ENCODE assay signal across 8 cellular contexts in the genomic region with DNA sequence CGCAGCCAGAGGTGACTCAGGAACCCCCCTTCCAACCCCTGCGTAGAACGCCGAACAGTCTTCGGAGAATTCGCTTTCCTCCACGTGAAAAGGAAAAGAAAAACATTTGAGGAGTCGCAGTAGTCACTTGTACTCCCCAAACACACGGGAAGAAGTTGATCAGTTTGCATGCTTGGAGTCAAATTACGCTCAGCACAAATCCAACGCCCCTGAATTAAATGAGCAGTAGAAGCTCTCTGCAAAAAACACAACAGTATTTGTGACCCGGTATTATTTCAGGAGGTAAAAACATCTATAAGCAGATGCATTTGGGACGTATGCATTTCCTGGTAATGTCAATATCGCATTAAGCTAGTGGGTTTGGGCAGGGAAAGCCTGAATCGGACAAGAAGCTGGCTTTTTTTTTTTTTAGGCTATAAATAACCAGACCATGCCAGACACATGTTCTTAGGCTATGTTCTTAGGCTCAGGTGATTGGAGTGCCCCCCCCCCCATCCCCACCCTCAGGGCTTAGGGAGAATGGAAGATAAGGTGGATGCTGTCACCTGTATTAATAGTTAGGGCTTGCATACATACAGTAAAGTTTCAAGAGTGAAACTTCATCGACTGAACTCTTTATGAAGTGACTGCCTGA. TPM values are rescaled to one million over a fixed set of nuclear protein-coding genes. Genes with fewer than 3 reads are reported as not detected.
DNase-seq lines count a peak whose midpoint lies in the region; ATAC-seq, FAIRE-seq and TF ChIP-seq lines count a peak whose summit lies in the region.

No MANE protein-coding gene starts in this region.

- H3K27me3 ChIP-seq in GM12878 (replicated peaks in 1 of 2; ENCODE audit: control insufficient read depth in 2 of 2, insufficient read depth in 2 of 2, low read length in 1 of 2) (no peaks in the 10 kb centered on the region), keratinocyte (ENCODE audit: control insufficient read depth, extremely low read depth, insufficient read depth, low read length) (no peaks in the 10 kb centered on the region), stomach (no peaks in the 10 kb centered on the region)

- TF ChIP-seq EP300 in GM12878 (IDR thresholded peaks at IDR 0.05; ENCODE audit: borderline replicate concordance in 1 of 2, control insufficient read depth in 1 of 2, low read depth in 2 of 2, low read length in 2 of 2), result no peak
- no peak for TF ChIP-seq EP300 in stomach (IDR thresholded peaks at IDR 0.05)

- H3K9me1 ChIP-seq in keratinocyte (ENCODE audit: control insufficient read depth, extremely low read depth, insufficient read depth, low read length), result no peaks in the 10 kb centered on the region

- DNase-seq in Kasumi-1 (lab: John Stamatoyannopoulos, UW) (peak; percentile 59 to 61), GM12878 (ENCODE audit: low read depth, low spot score) (no peak), keratinocyte (ENCODE audit: low read depth, low spot score) (no peak), stomach (no peak)
- DNase-seq in stimulated activated CD4-positive, alpha-beta T cell treated with anti-CD3 and anti-CD28 coated beads, Interleukin-2, amount 100 ng/mL, for 24 hours, result no peak

- peak overlapping the region; percentile 96 for H2AFZ ChIP-seq in GM12878 (ENCODE audit: control insufficient read depth, low read depth, low read length)
- H2AFZ ChIP-seq in keratinocyte (ENCODE audit: control insufficient read depth, low read length), result peak overlapping the region; percentile 85

- intact Hi-C loops in GM12878 (cut with micrococcal nuclease; ENCODE audit: unreplicated experiment) (loop anchor here (5.0 kb wide), 3 partner anchors 64 to 176 kb away; no protein-coding TSS in a partner anchor), stomach (cut with DNase I; ENCODE audit: low total_unique reads) (loop anchor here (10.0 kb wide), 1 partner anchor 56 kb away; no protein-coding TSS in a partner anchor)

- H3K9me3 ChIP-seq in GM12878 (replicated peaks; ENCODE audit: control insufficient read depth, insufficient read depth, low read length) (no peaks in the 10 kb centered on the region), keratinocyte (ENCODE audit: control insufficient read depth, low read depth, low read length) (no peaks in the 10 kb centered on the region), stomach (no peaks in the 10 kb centered on the region)

- BruUV-seq in GM12878 (replicated peaks; lab: Mats Ljungman, UMichigan), result no TSS peak

- H3K4me1 ChIP-seq in GM12878 (ENCODE audit: control insufficient read depth, insufficient read depth, low read length) (no peaks in the 10 kb centered on the region), keratinocyte (ENCODE audit: control insufficient read depth, extremely low read depth, insufficient read depth, low read length) (peaks cover 12% of the 10 kb centered on the region), stomach (peaks cover 18 to 42% (median 39%) of the 10 kb centered on the region in 4 donors)

- TF ChIP-seq CTCF in GM12878 (IDR thresholded peaks at IDR 0.05 in 2 of 3, conservative IDR thresholded peaks at IDR 0.05 in 1 of 3; ENCODE audit: control insufficient read depth in 2 of 3, extremely low read depth in 1 of 3, insufficient read depth in 1 of 3, low read depth in 3 of 3, low read length in 3 of 3) (no peak), keratinocyte (optimal IDR thresholded peaks at IDR 0.05 in 1 of 3, IDR thresholded peaks at IDR 0.05 in 1 of 3, conservative IDR thresholded peaks at IDR 0.05 in 1 of 3; ENCODE audit: extremely low read depth in 1 of 3, insufficient read depth in 2 of 3, low read length in 3 of 3) (no peak), stomach (IDR thresholded peaks at IDR 0.05) (no peak)

- TF ChIP-seq POLR2A in GM12878 (IDR thresholded peaks at IDR 0.05; ENCODE audit: low read depth, low read length) (no peak), stomach (IDR thresholded peaks at IDR 0.05) (no peak)

- RAD21 ChIA-PET in GM12878 (lab: Charles Lee; ENCODE audit: unreplicated experiment), result interaction anchor here (0.6 to 4.0 kb wide), 16 partner anchors 24 to 320 kb away, joined by 3 to 26 read pairs (median 4); no protein-coding TSS in a partner anchor

- H3K36me3 ChIP-seq in GM12878 (ENCODE audit: control insufficient read depth in 2 of 2, insufficient read depth in 2 of 2, low read length in 1 of 2), result no peaks in the 10 kb centered on the region
- H3K36me3 ChIP-seq in keratinocyte (ENCODE audit: control insufficient read depth in 2 of 2, extremely low read depth in 1 of 2, insufficient read depth in 2 of 2, low read length in 2 of 2), result no peaks in the 10 kb centered on the region
- no peaks in the 10 kb centered on the region for H3K36me3 ChIP-seq in stomach

- peak overlapping the region; percentile 80 for H3K4me3 ChIP-seq in GM08714 (ENCODE audit: low read length)
- H3K4me3 ChIP-seq in GM12878, result peak overlapping the region; percentile 74
- H3K4me3 ChIP-seq in keratinocyte (ENCODE audit: control insufficient read depth in 2 of 3, extremely low read depth in 1 of 3, insufficient read depth in 2 of 3, low read depth in 1 of 3, low read length in 3 of 3), result peak overlapping the region; percentile 86 to 98 (median 94)
- peak overlapping the region; percentile 68 to 97 (median 86) for H3K4me3 ChIP-seq in stomach

- H3K4me2 ChIP-seq in GM12878 (ENCODE audit: control insufficient read depth, insufficient read depth), result peak overlapping the region; percentile 99
- peak overlapping the region; percentile 100 for H3K4me2 ChIP-seq in keratinocyte (ENCODE audit: control insufficient read depth, extremely low read depth, insufficient read depth, low read depth, low read length)

- peak; percentile 5; the same call in 2 of the 3 replicates for ATAC-seq in GM12878
- ATAC-seq in HG03520 (IDR thresholded peaks at IDR 0.05; ENCODE audit: unreplicated experiment), result no peak
- no peak for ATAC-seq in HG03432 (IDR thresholded peaks at IDR 0.05; ENCODE audit: unreplicated experiment)

- 2% methylated on average over 16 of the region's 16 CpGs for WGBS in GM12878 (ENCODE audit: insufficient coverage, insufficient replicate concordance, low lambda C conversion rate, missing lambda C conversion rate)
- 1 to 2% (median 1%) methylated on average over 16 of the region's 16 CpGs for WGBS in stomach, 5 donors

- dilution Hi-C loops in keratinocyte (cut with MboI; ENCODE audit: extremely low pct_ligation_motif_present, low sequenced_read_pairs), result no loop called here

- H3K9ac ChIP-seq in GM12878 (ENCODE audit: control insufficient read depth, insufficient read depth, low read length), result peak overlapping the region; percentile 81
- H3K9ac ChIP-seq in keratinocyte (ENCODE audit: control insufficient read depth, extremely low read depth, insufficient read depth, low read length), result peak overlapping the region; percentile 91

- CTCF ChIA-PET in GM12878 (lab: Yijun Ruan, JAX), result interaction anchor here (0.6 to 3.3 kb wide), 26 partner anchors 12 to 1079 kb away, joined by 3 to 30 read pairs (median 4); no protein-coding TSS in a partner anchor

- H4K20me1 ChIP-seq in GM12878 (ENCODE audit: control insufficient read depth, insufficient read depth), result no peaks in the 10 kb centered on the region
- H4K20me1 ChIP-seq in keratinocyte (ENCODE audit: control insufficient read depth, extremely low read depth, insufficient read depth, low read length), result no peaks in the 10 kb centered on the region

- FAIRE-seq in GM12878 (lab: Jason Lieb, UNC), result peak; percentile 7
- FAIRE-seq in keratinocyte (lab: Jason Lieb, UNC), result peak; percentile 59

- peak overlapping the region; percentile 49 for H3K27ac ChIP-seq in GM12878 (ENCODE audit: control insufficient read depth, insufficient read depth)
- H3K27ac ChIP-seq in keratinocyte (ENCODE audit: control insufficient read depth, insufficient read depth, low read length), result peak overlapping the region; percentile 70
- H3K27ac ChIP-seq in stomach, result peak overlapping the region; percentile 77 to 97 (median 93)

- in situ Hi-C loops in GM12878 (cut with MboI), result no loop called here

- SMC1A ChIA-PET in GM12878 (lab: Charles Lee; ENCODE audit: uncharacterized antibody, unreplicated experiment), result interaction anchor here (0.8 to 4.9 kb wide), 13 partner anchors 13 to 177 kb away, joined by 3 to 34 read pairs (median 5); no protein-coding TSS in a partner anchor

- no peak for TF ChIP-seq RAD21 in GM12878 (IDR thresholded peaks at IDR 0.05; ENCODE audit: insufficient read depth, low read depth, low read length)

- peaks cover 10% of the 10 kb centered on the region for H3K79me2 ChIP-seq in GM12878 (ENCODE audit: control insufficient read depth, insufficient read depth, low read length)
- peaks cover 26% of the 10 kb centered on the region for H3K79me2 ChIP-seq in keratinocyte (ENCODE audit: control insufficient read depth, insufficient read depth, low read length)

- POLR2A ChIA-PET in GM12878 (lab: Charles Lee), result interaction anchor here (0.7 to 2.5 kb wide), 16 partner anchors 10 to 556 kb away, joined by 3 to 16 read pairs (median 6); no protein-coding TSS in a partner anchor

RNA-seq across cellular contexts. Expression of a gene that starts 0.9 kb away (rescaled TPM):
- 114 and 120 TPM in 2 replicates for total RNA-seq in GM12878 (2013; cell fraction: nucleolus; rRNA removed)
- 8.6 and 9.6 TPM in 2 replicates for total RNA-seq in GM12878 (2014; rRNA removed)
- total RNA-seq in GM12878 (2014; rRNA removed; fragmentation: Illumina TruSeq; extraction: Trizol), result 9.2 and 12.4 TPM in 2 replicates
- 6.6 and 7.3 TPM in 2 replicates for total RNA-seq in GM12878 (2021)
- polyA plus RNA-seq in GM12878 (2011; ENCODE audit: low read depth), result 0.79 TPM
- 11.0 and 11.9 TPM in 2 replicates for polyA plus RNA-seq in GM12878 (2011; rRNA removed)
- 6.9 and 7.2 TPM in 2 replicates for polyA plus RNA-seq in GM12878 (2011; cell fraction: cytosol; rRNA removed)
- 10.5 and 11.4 TPM in 2 replicates for polyA plus RNA-seq in GM12878 (2011; cell fraction: nucleus; rRNA removed)
- 2.5 and 3.5 TPM in 2 replicates for polyA plus RNA-seq in GM12878 (2012)
- polyA plus RNA-seq in GM12878 (2014; fragmentation: Illumina TruSeq; extraction: Trizol), result 8.0 and 11.9 TPM in 2 replicates
- polyA plus RNA-seq in GM12878 (2014; fragmentation: Nextera tagmentation; extraction: Ambion mirVana), result 1 to 10 TPM; 3.6 to 3.7 TPM
- 5.8 and 8.5 TPM in 2 replicates for polyA plus RNA-seq in GM12878 (2014; rRNA removed)
- 1 to 10 TPM; 5.8 to 6.7 TPM for polyA plus RNA-seq in GM12878 (2016; fragmentation: Nextera tagmentation; extraction: Ambion mirVana)
- 45.4 and 72.3 TPM in 2 replicates for polyA minus RNA-seq in GM12878 (2011; rRNA and poly(A)+ RNA removed)
- polyA minus RNA-seq in GM12878 (2011; cell fraction: cytosol; rRNA and poly(A)+ RNA removed), result 8.1 and 9.9 TPM in 2 replicates
- 110 and 143 TPM in 2 replicates for polyA minus RNA-seq in GM12878 (2011; cell fraction: nucleus; rRNA and poly(A)+ RNA removed)
- 17.1 to 24.7 TPM (median 19.7 TPM) in 3 replicates for polyA plus RNA-seq in keratinocyte
- 1.9 TPM for polyA plus RNA-seq in keratinocyte (2011; ENCODE audit: low read depth)
- 13.7 and 17.9 TPM in 2 replicates for polyA plus RNA-seq in keratinocyte (2011; cell fraction: cytosol; rRNA removed)
- 12.2 and 15.1 TPM in 2 replicates for polyA plus RNA-seq in keratinocyte (2011; cell fraction: nucleus; rRNA removed)
- 8.2 and 16.0 TPM in 2 replicates for polyA plus RNA-seq in keratinocyte (2012; ENCODE audit: low replicate concordance)
- 20.1 to 59.1 TPM (median 50.1 TPM) in 3 replicates for polyA minus RNA-seq in keratinocyte
- 10.7 TPM for polyA minus RNA-seq in keratinocyte (2011; cell fraction: cytosol; rRNA and poly(A)+ RNA removed)
- polyA minus RNA-seq in keratinocyte (2011; cell fraction: nucleus; rRNA and poly(A)+ RNA removed), result 43.6 and 84.3 TPM in 2 replicates
- total RNA-seq in stomach, result 10 to 100 TPM in 3 of 5 donors, 1 to 10 TPM in 2; 1.7 to 72.7 (median 19.6) TPM
- polyA plus RNA-seq in stomach, result 10 to 100 TPM in 2 of 3 donors, 1 to 10 TPM in 1; 5.7 to 15.0 (median 10.2) TPM

Comparison
In these comparisons a context has a peak if more than half of its experiments do, and no peak if none do; other contexts are left out.
1. DNase-seq: peak in Kasumi-1 (2 of 2); none in GM12878 (single experiment), keratinocyte (single experiment), stomach (single experiment) and stimulated activated CD4-positive, alpha-beta T cell treated with anti-CD3 and anti-CD28 coated beads, Interleukin-2, amount 100 ng/mL, for 24 hours (0 of 2).
2. Peak in every context shown above with its lines, with median percentiles within 50 percentile points of each other: H3K4me3 ChIP-seq and H3K27ac ChIP-seq.